In the genomic region with DNA sequence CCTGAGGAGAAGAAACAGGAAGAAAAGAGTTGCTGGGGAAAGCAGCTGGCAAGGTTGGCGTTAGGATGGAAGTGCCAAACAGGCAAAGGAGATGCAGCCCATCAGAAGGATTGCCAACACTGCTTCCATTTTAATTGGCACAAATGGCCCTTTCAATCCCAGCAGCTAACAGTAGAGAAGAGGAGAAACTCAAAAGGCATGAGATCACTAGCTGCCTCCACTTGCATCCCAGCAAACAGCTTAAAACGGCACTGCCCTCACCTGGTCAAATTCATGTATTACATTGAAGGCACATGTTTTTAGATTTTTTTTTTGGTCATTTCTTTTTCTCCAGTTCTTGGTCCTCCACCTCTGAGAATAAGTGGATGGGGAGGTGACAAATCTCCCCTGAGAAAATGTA, we compare ENCODE assay signal across 9 cellular contexts. TPM values are rescaled to one million over a fixed set of nuclear protein-coding genes. Genes with fewer than 3 reads are reported as not detected.
DNase-seq lines count a peak whose midpoint lies in the region; ATAC-seq and TF ChIP-seq lines count a peak whose summit lies in the region.
"Had no signal": no experiment of that assay in that cellular context is flagged by ENCODE, and none has a peak within 500 bp of the region (broad histone marks: within the 10 kb centered on the region; RNA-seq: fewer than 3 reads in every experiment).

No MANE protein-coding gene starts in this region.

- no peak overlapping the region for H3K27ac Mint-ChIP-seq in activated CD8-positive, alpha-beta memory T cell treated with anti-CD3 and anti-CD28 coated beads, Interleukin-2, amount 10 ng/mL, durations not matched to agents 7 days and 5 days
- no peak overlapping the region for H3K27ac Mint-ChIP-seq in neural crest cell (ENCODE audit: unreplicated experiment)

- H3K27me3 ChIP-seq in BE2C: no peaks in the 10 kb centered on the region

- H3K9me3 ChIP-seq in BE2C: no peaks in the 10 kb centered on the region

- H3K4me1 ChIP-seq in BE2C: no peaks in the 10 kb centered on the region

- ATAC-seq in GM18909 (IDR thresholded peaks at IDR 0.05; ENCODE audit: poor library complexity, unreplicated experiment) (peak; percentile 67), GM18858 (IDR thresholded peaks at IDR 0.05; ENCODE audit: unreplicated experiment) (no peak)
- peak; percentile 61 for ATAC-seq in activated CD8-positive, alpha-beta memory T cell treated with anti-CD3 and anti-CD28 coated beads, Interleukin-2, amount 10 ng/mL, durations not matched to agents 7 days and 5 days

- DNase-seq in BE2C (peak; percentile 42), NCI-H524 (lab: John Stamatoyannopoulos, UW) (peak; percentile 50 to 51), fibroblast of gingiva (ENCODE audit: low read depth) (peak; percentile 33), neural crest cell (ENCODE audit: low read depth, low spot score) (peak; percentile 51), DMS153 treated with DMSO at 0.1 percent for 48 hours (lab: John Stamatoyannopoulos, UW; ENCODE audit: unreplicated experiment) (no peak)
- peak; percentile 69 for DNase-seq in activated CD8-positive, alpha-beta memory T cell treated with anti-CD3 and anti-CD28 coated beads, Interleukin-2, amount 10 ng/mL, durations not matched to agents 7 days and 5 days

- H3K4me3 Mint-ChIP-seq in activated CD8-positive, alpha-beta memory T cell treated with anti-CD3 and anti-CD28 coated beads, Interleukin-2, amount 10 ng/mL, durations not matched to agents 7 days and 5 days: no peak overlapping the region
- no peak overlapping the region for H3K4me3 Mint-ChIP-seq in neural crest cell

- TF ChIP-seq CTCF in BE2C (IDR thresholded peaks at IDR 0.05; ENCODE audit: low read depth, low read length): peak; percentile 59
- TF ChIP-seq CTCF in neural crest cell (conservative IDR thresholded peaks at IDR 0.05): peak; percentile 66

- CTCF ChIA-PET in activated CD8-positive, alpha-beta memory T cell treated with anti-CD3 and anti-CD28 coated beads, Interleukin-2, amount 10 ng/mL, durations not matched to agents 7 days and 5 days (lab: Charles Lee): interaction anchor here (0.7 to 2.2 kb wide), 17 partner anchors 9 to 475 kb away, joined by 3 to 14 read pairs (median 4); partner anchors contain the start of gene CXCR3

- peaks cover 13% of the 10 kb centered on the region for H3K27me3 Mint-ChIP-seq in activated CD8-positive, alpha-beta memory T cell treated with anti-CD3 and anti-CD28 coated beads, Interleukin-2, amount 10 ng/mL, durations not matched to agents 7 days and 5 days
- H3K27me3 Mint-ChIP-seq in neural crest cell (ENCODE audit: low read depth): no peaks in the 10 kb centered on the region

- H3K36me3 Mint-ChIP-seq in activated CD8-positive, alpha-beta memory T cell treated with anti-CD3 and anti-CD28 coated beads, Interleukin-2, amount 10 ng/mL, durations not matched to agents 7 days and 5 days: no peaks in the 10 kb centered on the region
- H3K36me3 Mint-ChIP-seq in neural crest cell (ENCODE audit: low read depth): peaks cover 3% of the 10 kb centered on the region

- no peak overlapping the region for H3K4me3 ChIP-seq in BE2C (ENCODE audit: low read depth, low read length)
- H3K4me3 ChIP-seq: skin epidermis had no signal

- no peaks in the 10 kb centered on the region for H3K36me3 ChIP-seq in BE2C

- H3K9me3 Mint-ChIP-seq in activated CD8-positive, alpha-beta memory T cell treated with anti-CD3 and anti-CD28 coated beads, Interleukin-2, amount 10 ng/mL, durations not matched to agents 7 days and 5 days (ENCODE audit: low read depth): no peaks in the 10 kb centered on the region
- peaks cover 9% of the 10 kb centered on the region for H3K9me3 Mint-ChIP-seq in neural crest cell

- peaks cover 31% of the 10 kb centered on the region for H3K4me1 Mint-ChIP-seq in activated CD8-positive, alpha-beta memory T cell treated with anti-CD3 and anti-CD28 coated beads, Interleukin-2, amount 10 ng/mL, durations not matched to agents 7 days and 5 days
- H3K4me1 Mint-ChIP-seq in neural crest cell: no peaks in the 10 kb centered on the region

RNA-seq across cellular contexts. Expression of gene CXCR3, which starts 34.1 kb away (rescaled TPM):
- not detected for polyA plus RNA-seq in BE2C (2012; ENCODE audit: insufficient read depth, insufficient read length, low read depth)
- 100 to 1,000 TPM in 1 of 2 experiments, 10 to 100 TPM in 1; 97.4 to 119 TPM for total RNA-seq in activated CD8-positive, alpha-beta memory T cell treated with anti-CD3 and anti-CD28 coated beads, Interleukin-2, amount 10 ng/mL, durations not matched to agents 7 days and 5 days
- total RNA-seq in neural crest cell: not detected in 2 replicates

Comparison
In these comparisons a context has a peak if more than half of its experiments do, and no peak if none do; other contexts are left out.
1. RNA of gene CXCR3, which starts 34.1 kb away (total RNA-seq): 97.4 to 119 TPM in activated CD8-positive, alpha-beta memory T cell treated with anti-CD3 and anti-CD28 coated beads, Interleukin-2, amount 10 ng/mL, durations not matched to agents 7 days and 5 days; not detected in neural crest cell; every median in the first group is over 10 times any median in the second.